In genomic region chr9:132878695-132879064, GRCh38 we compare ENCODE assay signal across 8 cellular contexts. TPM values are rescaled to one million over a fixed set of nuclear protein-coding genes. Genes with fewer than 3 reads are reported as not detected.
DNase-seq lines count a peak whose midpoint lies in the region; ATAC-seq, FAIRE-seq and TF ChIP-seq lines count a peak whose summit lies in the region.

SPACA9 (plus strand) TSS chr9:132878898; CDS start chr9:132883948, 5,050 bp downstream.

- H3K27ac ChIP-seq in caudate nucleus (ENCODE audit: low read depth, low read length) (peak within 1 kb of the TSS; percentile 91), small intestine (ENCODE audit: low read depth in 1 of 2, low read length in 1 of 2) (peak within 1 kb of the TSS in 1 of 2 donors; percentile 75)

- no peaks in the 10 kb centered on the region for H3K9me3 ChIP-seq in small intestine (ENCODE audit: control insufficient read depth, low read depth)

- peaks cover 26% of the 10 kb centered on the region for H3K27me3 ChIP-seq in H7 (ENCODE audit: control insufficient read depth, insufficient read depth, low read length)
- no peaks in the 10 kb centered on the region for H3K27me3 ChIP-seq in small intestine (ENCODE audit: control insufficient read depth in 2 of 2, insufficient read depth in 2 of 2, low read length in 2 of 2)

- no peak for TF ChIP-seq CTCF in AG09309 (IDR thresholded peaks at IDR 0.05; ENCODE audit: control insufficient read depth, insufficient read depth, low read depth, low read length, missing control alignments)

- peak within 1 kb of the TSS; percentile 76 to 83 (median 80) for H3K4me3 Mint-ChIP-seq in T-cell

- H3K9me3 Mint-ChIP-seq in T-cell, result no peaks in the 10 kb centered on the region

- CTCF ChIA-PET in T-cell (lab: Charles Lee), result interaction anchor here (0.6 to 0.9 kb wide), 2 partner anchors 27 to 30 kb away, joined by 3 to 8 read pairs; no protein-coding TSS in a partner anchor

- H3K4me3 ChIP-seq in AG09309 (ENCODE audit: control insufficient read depth, low read depth, low read length) (peak within 1 kb of the TSS; percentile 73), H7 (ENCODE audit: insufficient read depth, low read depth, low read length) (peak within 1 kb of the TSS; percentile 86), small intestine (ENCODE audit: low read depth in 1 of 2, low read length in 2 of 2) (peak within 1 kb of the TSS; percentile 87 to 91)

- H3K36me3 Mint-ChIP-seq in T-cell, result no peaks in the 10 kb centered on the region

- ATAC-seq in T-cell (replicated peaks in 1 of 4) (peak; percentile 18 to 37 (median 26)), GM21737 (IDR thresholded peaks at IDR 0.05; ENCODE audit: unreplicated experiment) (no peak)

- no peak for FAIRE-seq in small intestine (lab: Jason Lieb, UNC)

- H3K4me1 ChIP-seq in small intestine (ENCODE audit: control insufficient read depth in 2 of 2, insufficient read depth in 1 of 2, low read depth in 1 of 2, low read length in 1 of 2), result no peaks in the 10 kb centered on the region

- 1 to 3% (median 1%) methylated on average over 28 of the region's 28 CpGs for WGBS in small intestine, 3 donors

- DNase-seq in AG09309 (ENCODE audit: low read depth) (no peak), H7 (peak; percentile 93), T-cell (peak in 7 of 34 experiments; percentile 5 to 17 (median 14)), caudate nucleus (lab: John Stamatoyannopoulos, UW) (peak in 44 of 61 donors; percentile 3 to 79 (median 30)), iris pigment epithelial cell (ENCODE audit: low read depth) (peak; percentile 35), small intestine (peak; percentile 33), NOMO-1 treated with dmso at 0.1 percent for 144 hours (lab: John Stamatoyannopoulos, UW; ENCODE audit: unreplicated experiment) (no peak)

- H3K27me3 Mint-ChIP-seq in T-cell, result no peaks in the 10 kb centered on the region

- peaks cover 9 to 17% (median 11%) of the 10 kb centered on the region in 3 donors for H3K4me1 Mint-ChIP-seq in T-cell

- H3K36me3 ChIP-seq in H7 (replicated peaks; ENCODE audit: control insufficient read depth, insufficient read depth, low read length) (no peaks in the 10 kb centered on the region), small intestine (ENCODE audit: control insufficient read depth in 2 of 2, insufficient read depth in 2 of 2, low read length in 2 of 2) (no peaks in the 10 kb centered on the region)

- POLR2A ChIA-PET in T-cell (lab: Charles Lee), result no interaction called here

- peak within 1 kb of the TSS; percentile 25 to 32 for H3K27ac Mint-ChIP-seq in T-cell

RNA-seq across cellular contexts. Expression of gene SPACA9, which starts in this region (rescaled TPM):
- 0.67 and 0.80 TPM in 2 replicates for total RNA-seq in H7 (2014; rRNA removed; shearing (Covaris generic))
- total RNA-seq in T-cell, result 1 to 10 TPM; 1.2 to 2.5 (median 2.0) TPM
- polyA plus RNA-seq in small intestine, result 1 to 10 TPM in 1 of 3 donors, under 1 TPM in 1, not detected in 1; 0.22 to 1.9 TPM

Comparison
In these comparisons a context has a peak if more than half of its experiments do, and no peak if none do; other contexts are left out.
1. Peak in DNase-seq and H3K4me3 ChIP-seq in H7; RNA of the gene not detected or under 1 TPM.
2. DNase-seq: peak in caudate nucleus (44 of 61), iris pigment epithelial cell (single experiment) and small intestine (single experiment); none in AG09309 (single experiment) and NOMO-1 treated with dmso at 0.1 percent for 144 hours (single experiment).
3. Peak in every context shown above with its lines, with median percentiles within 50 percentile points of each other: H3K4me3 ChIP-seq.